Comparison of ENCODE assay signal across 22 cellular contexts in genomic region chr5:28580616-28581015, GRCh38.
DNase-seq lines count a peak whose midpoint lies in the region; ATAC-seq, FAIRE-seq and TF ChIP-seq lines count a peak whose summit lies in the region.
"Had no signal": no experiment of that assay in that cellular context is flagged by ENCODE, and none has a peak within 500 bp of the region (broad histone marks: within the 10 kb centered on the region; RNA-seq: fewer than 3 reads in every experiment).

No MANE protein-coding gene starts in this region.

- no peak for TF ChIP-seq CTCF in choroid plexus epithelial cell (conservative IDR thresholded peaks at IDR 0.05; ENCODE audit: low read depth, low read length)

- peak; percentile 85 for DNase-seq in HCEC 1CT
- DNase-seq in NCI-H526 treated with DMSO at 0.1 percent for 48 hours (lab: John Stamatoyannopoulos, UW): peak; percentile 98
- DNase-seq in choroid plexus epithelial cell (ENCODE audit: low read depth): peak; percentile 91
- peak; percentile 84 for DNase-seq in myocyte (ENCODE audit: low read depth)
- no peak for DNase-seq in GM12891 (ENCODE audit: insufficient read length, low spot score)
- no peak for DNase-seq in GM19239 (ENCODE audit: insufficient read length, low spot score)
- DNase-seq: activated CD4-positive, alpha-beta T cell treated with anti-CD3 and anti-CD28 coated beads, Interleukin-2, amount 10 ng/mL, durations not matched to agents 24 days and 14 days; activated CD8-positive, alpha-beta memory T cell treated with anti-CD3 and anti-CD28 coated beads, Interleukin-2, amount 50 U/mL, for 48 hours; activated naive CD4-positive, alpha-beta T cell; anterior cingulate cortex; CD4-positive, alpha-beta memory T cell; Kasumi-1; naive B cell; NCI-H1436 treated with DMSO at 0.1 percent for 48 hours; NCI-H345; pancreas; stimulated activated CD4-positive, alpha-beta T cell treated with anti-CD3 and anti-CD28 coated beads, Interleukin-4, amount 100 ng/mL, for 1 hour had no signal

- TF ChIP-seq POLR2A in GM12891 (IDR thresholded peaks at IDR 0.05; ENCODE audit: low read depth, low read length): no peak

- ATAC-seq in HG03045 (IDR thresholded peaks at IDR 0.05; ENCODE audit: unreplicated experiment) (no peak), HG03159 (IDR thresholded peaks at IDR 0.05; ENCODE audit: unreplicated experiment) (no peak)
- ATAC-seq: pancreas had no signal

- H3K4me3 ChIP-seq in choroid plexus epithelial cell (ENCODE audit: low read depth, low read length): no peak overlapping the region
- H3K4me3 ChIP-seq: coronary artery, lung, pancreas had no signal

- FAIRE-seq in GM12891 (lab: Jason Lieb, UNC) (no peak), GM19239 (lab: Jason Lieb, UNC) (no peak)
- FAIRE-seq: H1, pancreas had no signal

TF ChIP-seq in GM12891, 5 proteins besides CTCF, POLR2A, EP300 and RAD21:
- no peak for TF ChIP-seq POLR2AphosphoS5 (IDR thresholded peaks at IDR 0.05; ENCODE audit: low read depth, low read length)
- TF ChIP-seq POU2F2 (IDR thresholded peaks at IDR 0.05; ENCODE audit: low read depth, low read length): no peak
- TF ChIP-seq PAX5 (IDR thresholded peaks at IDR 0.05; ENCODE audit: insufficient read depth, low read length, severe bottlenecking): no peak
- TF ChIP-seq SPI1 (IDR thresholded peaks at IDR 0.05; ENCODE audit: low read depth, low read length): no peak

Comparison
In these comparisons a context has a peak if more than half of its experiments do, and no peak if none do; other contexts are left out.
1. DNase-seq: peak in HCEC 1CT (single experiment), NCI-H526 treated with DMSO at 0.1 percent for 48 hours (single experiment), choroid plexus epithelial cell (single experiment) and myocyte (single experiment); none in GM12891 (single experiment) and GM19239 (single experiment).